In the genomic region with DNA sequence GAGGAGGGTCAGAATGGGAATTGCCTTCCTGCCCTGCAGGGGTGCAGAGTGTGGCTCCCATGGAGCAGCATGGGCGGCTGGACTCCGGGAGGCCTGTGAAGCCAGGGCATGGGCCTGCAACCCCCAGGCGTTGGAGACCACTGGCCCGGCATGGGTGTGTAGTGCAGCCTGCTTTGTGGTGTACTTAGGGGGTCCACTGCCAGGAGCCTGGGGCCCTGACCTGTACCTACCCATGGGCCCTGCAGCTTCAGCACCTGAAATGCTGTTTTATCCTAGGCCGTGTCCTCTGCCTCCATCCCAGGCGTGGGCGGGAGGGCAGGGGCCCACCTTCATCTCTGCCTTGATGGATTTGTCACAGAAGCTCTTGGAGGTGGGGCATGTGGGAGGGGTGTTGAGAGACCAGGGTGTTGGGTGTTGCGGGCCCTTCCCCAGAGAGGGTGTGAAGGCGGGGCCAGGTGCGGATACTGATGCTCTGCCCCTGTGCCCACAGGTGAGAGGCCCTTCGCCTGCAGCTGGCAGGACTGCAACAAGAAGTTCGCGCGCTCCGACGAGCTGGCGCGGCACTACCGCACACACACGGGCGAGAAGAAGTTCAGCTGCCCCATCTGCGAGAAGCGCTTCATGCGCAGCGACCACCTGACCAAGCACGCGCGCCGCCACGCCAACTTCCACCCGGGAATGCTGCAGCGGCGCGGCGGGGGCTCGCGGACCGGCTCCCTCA, we compare ENCODE assay signal across 12 cellular contexts. TPM values are rescaled to one million over a fixed set of nuclear protein-coding genes. Genes with fewer than 3 reads are reported as not detected.
A peak's percentile ranks its signal among the peaks of the same experiment; 100 is the strongest.
DNase-seq lines count a peak whose midpoint lies in the region; ATAC-seq and TF ChIP-seq lines count a peak whose summit lies in the region.
"Had no signal": no experiment of that assay in that cellular context is flagged by ENCODE, and none has a peak within 500 bp of the region (broad histone marks: within the 10 kb centered on the region; RNA-seq: fewer than 3 reads in every experiment).

No MANE protein-coding gene starts in this region.

- peaks cover 89% of the 10 kb centered on the region for H3K4me1 Mint-ChIP-seq in activated T-cell treated with anti-CD3 and anti-CD28 coated beads, Interleukin-2, amount 50 U/mL, for 24 hours (ENCODE audit: low read depth)
- peaks cover 62 to 94% of the 10 kb centered on the region in 2 donors for H3K4me1 Mint-ChIP-seq in natural killer cell

- 96 to 98% methylated on average over 33 of the region's 38 CpGs for WGBS in thyroid gland, 2 donors

- no peak for TF ChIP-seq CTCF in dorsolateral prefrontal cortex (IDR thresholded peaks at IDR 0.05 in 54 of 56, conservative IDR thresholded peaks at IDR 0.05 in 2 of 56; ENCODE audit: low read depth in 1 of 56, partially characterized antibody in 56 of 56)
- no peak for TF ChIP-seq CTCF in natural killer cell (IDR thresholded peaks at IDR 0.05)
- TF ChIP-seq CTCF in thyroid gland (IDR thresholded peaks at IDR 0.05), result no peak

- no peaks in the 10 kb centered on the region for H3K27me3 Mint-ChIP-seq in activated T-cell treated with anti-CD3 and anti-CD28 coated beads, Interleukin-2, amount 50 U/mL, for 24 hours
- no peaks in the 10 kb centered on the region for H3K27me3 Mint-ChIP-seq in natural killer cell (ENCODE audit: low read depth in 2 of 2)
- H3K27me3 Mint-ChIP-seq: CD4-positive, alpha-beta memory T cell; type B pancreatic cell had no signal

- peaks cover 16 to 20% of the 10 kb centered on the region in 2 donors for H3K36me3 ChIP-seq in thyroid gland

- intact Hi-C loops in dorsolateral prefrontal cortex (cut with DNase I), result loop anchor here (5.0 to 10.0 kb wide), 2 partner anchors 34 to 447 kb away; no protein-coding TSS in a partner anchor
- intact Hi-C loops in natural killer cell (cut with micrococcal nuclease), result no loop called here
- intact Hi-C loops in thyroid gland (cut with DNase I), result no loop called here

- no peak overlapping the region for H3K4me3 ChIP-seq in dorsolateral prefrontal cortex
- H3K4me3 ChIP-seq in thyroid gland (replicated peaks in 1 of 3), result no peak overlapping the region
- H3K4me3 ChIP-seq: MG63 had no signal

- H3K4me1 ChIP-seq in thyroid gland, result peaks cover 49 to 86% of the 10 kb centered on the region in 2 donors

- no peak overlapping the region for H3K4me3 Mint-ChIP-seq in activated T-cell treated with anti-CD3 and anti-CD28 coated beads, Interleukin-2, amount 50 U/mL, for 24 hours
- peak overlapping the region; percentile 31 for H3K4me3 Mint-ChIP-seq in natural killer cell

- H3K27ac Mint-ChIP-seq in activated T-cell treated with anti-CD3 and anti-CD28 coated beads, Interleukin-2, amount 50 U/mL, for 24 hours, result peak overlapping the region; percentile 29
- peak overlapping the region; percentile 88 to 96 for H3K27ac Mint-ChIP-seq in natural killer cell

- H3K27me3 ChIP-seq in dorsolateral prefrontal cortex (no peaks in the 10 kb centered on the region), thyroid gland (no peaks in the 10 kb centered on the region)
- H3K27me3 ChIP-seq: MG63 had no signal

- H3K9me3 Mint-ChIP-seq in activated T-cell treated with anti-CD3 and anti-CD28 coated beads, Interleukin-2, amount 50 U/mL, for 24 hours, result peaks cover 2% of the 10 kb centered on the region
- H3K9me3 Mint-ChIP-seq in natural killer cell, result peaks cover 0 to 3% of the 10 kb centered on the region in 2 donors
- H3K9me3 Mint-ChIP-seq: type B pancreatic cell had no signal

- no peak for DNase-seq in activated T-cell treated with anti-CD3 and anti-CD28 coated beads, Interleukin-2, amount 50 U/mL, for 24 hours
- no peak for DNase-seq in activated T-cell treated with anti-CD3 and anti-CD28 coated beads, Interleukin-2, amount 50 U/mL, for 48 hours
- DNase-seq in dorsolateral prefrontal cortex (no peak), natural killer cell (no peak), thyroid gland (peak in 1 of 2 donors; percentile 5), T-helper 2 cell (no peak), caudate nucleus (lab: John Stamatoyannopoulos, UW) (no peak)
- no peak for DNase-seq in stimulated activated CD4-positive, alpha-beta T cell treated with anti-CD3 and anti-CD28 coated beads, Interleukin-4, amount 100 ng/mL, for 1 hour
- DNase-seq: CD4-positive, alpha-beta memory T cell; NCI-H1930 had no signal

- TF ChIP-seq POLR2A in thyroid gland (IDR thresholded peaks at IDR 0.05), result no peak

- H3K36me3 Mint-ChIP-seq in activated T-cell treated with anti-CD3 and anti-CD28 coated beads, Interleukin-2, amount 50 U/mL, for 24 hours (ENCODE audit: low read depth), result peaks cover 76% of the 10 kb centered on the region
- H3K36me3 Mint-ChIP-seq in natural killer cell, result peaks cover 13% of the 10 kb centered on the region

- H3K27ac ChIP-seq in dorsolateral prefrontal cortex (peak overlapping the region in 48 of 59 donors; percentile 7 to 100 (median 59)), thyroid gland (peak overlapping the region in 2 of 3 donors; percentile 19 to 49), caudate nucleus (ENCODE audit: low read depth, low read length) (no peak overlapping the region)

- ATAC-seq in natural killer cell, result no peak

- no peaks in the 10 kb centered on the region for H3K9me3 ChIP-seq in thyroid gland
- H3K9me3 ChIP-seq: MG63 had no signal

RNA-seq across cellular contexts. Expression of a gene that starts 45.0 kb away (rescaled TPM):
- total RNA-seq in dorsolateral prefrontal cortex, result 100 to 1,000 TPM in 101 of 120 experiments, 10 to 100 TPM in 19; 73.4 to 179 (median 116) TPM
- total RNA-seq in natural killer cell, result 100 to 1,000 TPM; 277 to 328 (median 300) TPM
- total RNA-seq in thyroid gland, result 100 to 1,000 TPM in 2 of 4 donors, 10 to 100 TPM in 2; 84.0 to 117 (median 97.6) TPM

Comparison
In these comparisons a context has a peak if more than half of its experiments do, and no peak if none do; other contexts are left out.
1. intact Hi-C loops: an anchor here in dorsolateral prefrontal cortex (5.0 to 10.0 kb wide); none called in natural killer cell and thyroid gland.